ENCODE assay signal across 8 cellular contexts in the genomic region with DNA sequence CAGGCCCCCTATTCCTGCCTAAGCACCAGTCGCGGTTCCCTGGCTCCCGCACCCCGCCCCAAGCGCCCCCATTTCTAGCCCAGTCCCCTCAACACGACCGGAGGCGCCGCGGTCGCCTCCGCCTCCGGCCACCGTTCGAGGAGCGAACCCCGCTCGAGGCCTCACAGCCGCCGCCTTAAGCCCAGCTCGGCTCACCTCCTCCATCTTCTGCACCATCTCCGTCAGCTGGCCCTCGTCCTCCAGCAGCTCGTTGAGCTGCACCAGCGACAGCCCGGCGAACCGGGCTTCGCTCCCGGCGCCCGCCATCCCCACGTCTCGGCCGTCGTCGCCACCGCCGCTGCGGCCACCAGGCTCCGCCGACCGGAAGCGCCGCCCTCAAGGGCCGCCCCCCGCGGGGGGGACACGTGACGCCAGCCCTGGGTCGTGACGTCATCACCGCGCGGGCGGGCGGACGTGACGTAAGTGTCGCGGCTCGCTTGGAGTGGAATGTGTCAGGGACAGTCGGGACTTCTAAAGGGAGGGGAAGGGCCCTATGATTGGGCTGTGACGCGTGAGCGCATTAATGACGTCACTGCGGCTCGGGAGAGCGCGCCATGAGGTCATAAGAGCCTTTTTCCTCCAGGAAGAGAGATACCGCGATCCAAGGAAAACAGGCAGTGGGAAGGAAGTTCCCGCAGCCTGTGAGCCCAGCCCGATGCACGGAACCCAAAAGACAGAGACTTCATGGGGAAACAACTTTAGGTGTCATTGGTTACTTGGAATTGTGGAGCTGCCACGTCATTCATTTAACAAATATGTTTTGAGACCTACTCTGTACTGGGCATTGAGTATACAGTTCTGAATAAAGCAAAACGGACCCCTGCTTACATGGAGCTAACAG.
DNase-seq lines count a peak whose midpoint lies in the region; ATAC-seq and TF ChIP-seq lines count a peak whose summit lies in the region.

TSS of gene VPS37B (minus strand) at position 368 of the 880 bp plus-strand sequence. CDS start at position 306, 62 bp downstream.

- ATAC-seq in HG03280 (IDR thresholded peaks at IDR 0.05; ENCODE audit: unreplicated experiment) = peak; percentile 64

- H3K9me3 Mint-ChIP-seq in activated T-cell treated with anti-CD3 and anti-CD28 coated beads, Interleukin-2, amount 50 U/mL, for 24 hours = no peaks in the 10 kb centered on the region

- peak within 1 kb of the TSS; percentile 96 for H3K4me3 ChIP-seq in mucosa of stomach (ENCODE audit: low read length)

- TF ChIP-seq CTCF in GM13976 (IDR thresholded peaks at IDR 0.05; ENCODE audit: borderline replicate concordance, control extremely low read depth, extremely low read depth, insufficient read depth, missing control alignments) = no peak

- H3K9me3 ChIP-seq in mucosa of stomach (ENCODE audit: control insufficient read depth, low read length) = no peaks in the 10 kb centered on the region

- no peaks in the 10 kb centered on the region for H3K27me3 ChIP-seq in mucosa of stomach (ENCODE audit: control insufficient read depth, insufficient read depth, low read length)

- H3K36me3 ChIP-seq in mucosa of stomach (ENCODE audit: control insufficient read depth, insufficient read depth, low read length) = no peaks in the 10 kb centered on the region

- H3K9ac ChIP-seq in mucosa of stomach (ENCODE audit: low read length) = peak within 1 kb of the TSS; percentile 100

- peaks cover 89% of the 10 kb centered on the region for H3K4me1 Mint-ChIP-seq in activated T-cell treated with anti-CD3 and anti-CD28 coated beads, Interleukin-2, amount 50 U/mL, for 24 hours (ENCODE audit: low read depth)

- in situ Hi-C loops in GM13976 (cut with MboI; ENCODE audit: low sequenced_read_pairs, unreplicated experiment) = no loop called here

- H3K36me3 Mint-ChIP-seq in activated T-cell treated with anti-CD3 and anti-CD28 coated beads, Interleukin-2, amount 50 U/mL, for 24 hours (ENCODE audit: low read depth) = peaks cover 20% of the 10 kb centered on the region

- TF ChIP-seq POLR2A in erythroblast (IDR thresholded peaks at IDR 0.05; ENCODE audit: low read length) = peak; percentile 92

- peaks cover 39% of the 10 kb centered on the region for H3K4me1 ChIP-seq in mucosa of stomach (ENCODE audit: control insufficient read depth, insufficient read depth, low read length)

- peak within 1 kb of the TSS; percentile 86 for H3K4me3 Mint-ChIP-seq in activated T-cell treated with anti-CD3 and anti-CD28 coated beads, Interleukin-2, amount 50 U/mL, for 24 hours

- DNase-seq in GM13976 (ENCODE audit: low spot score) = peak; percentile 94
- DNase-seq in NOMO-1 treated with dmso at 0.1 percent for 144 hours (lab: John Stamatoyannopoulos, UW; ENCODE audit: unreplicated experiment) = peak; percentile 56
- peak; percentile 92 for DNase-seq in activated T-cell treated with anti-CD3 and anti-CD28 coated beads, Interleukin-2, amount 50 U/mL, for 24 hours
- peak; percentile 91 to 94 for DNase-seq in erythroblast (lab: John Stamatoyannopoulos, UW)
- DNase-seq in stimulated activated CD8-positive, alpha-beta memory T cell treated with anti-CD3 and anti-CD28 coated beads, Interleukin-4, amount 100 ng/mL, for 4 hours (ENCODE audit: low read depth in 2 of 2, low spot score in 1 of 2) = peak; percentile 80
- no peak for DNase-seq in HPDE6-E6E7 (ENCODE audit: extremely low spot score)

- H3K27me3 Mint-ChIP-seq in activated T-cell treated with anti-CD3 and anti-CD28 coated beads, Interleukin-2, amount 50 U/mL, for 24 hours = no peaks in the 10 kb centered on the region

- peak within 1 kb of the TSS; percentile 89 for H3K27ac Mint-ChIP-seq in activated T-cell treated with anti-CD3 and anti-CD28 coated beads, Interleukin-2, amount 50 U/mL, for 24 hours
